Comparison of ENCODE assay signal across 20 cellular contexts in genomic region chr4:169815606-169816005, GRCh38. TPM values are rescaled to one million over a fixed set of nuclear protein-coding genes. Genes with fewer than 3 reads are reported as not detected.
DNase-seq lines count a peak whose midpoint lies in the region; ATAC-seq, FAIRE-seq and TF ChIP-seq lines count a peak whose summit lies in the region.
"Had no signal": no experiment of that assay in that cellular context is flagged by ENCODE, and none has a peak within 500 bp of the region (broad histone marks: within the 10 kb centered on the region; RNA-seq: fewer than 3 reads in every experiment).

No MANE protein-coding gene starts in this region.

- no peak overlapping the region for H3K27ac Mint-ChIP-seq in WTC11
- H3K27ac Mint-ChIP-seq in activated CD4-positive, alpha-beta T cell treated with anti-CD3 and anti-CD28 coated beads, Interleukin-2, amount 10 ng/mL, durations not matched to agents 24 days and 14 days: no peak overlapping the region
- H3K27ac Mint-ChIP-seq: brain, memory B cell, T-cell had no signal

- POLR2A ChIA-PET in WTC11 (lab: Charles Lee): no interaction called here

- H3K4me1 Mint-ChIP-seq in WTC11: 0 out of 2 replicates have a peak, but pooled peaks cover 3% of the 10 kb centered on the region
- H3K4me1 Mint-ChIP-seq in activated CD4-positive, alpha-beta T cell treated with anti-CD3 and anti-CD28 coated beads, Interleukin-2, amount 10 ng/mL, durations not matched to agents 24 days and 14 days: no peaks in the 10 kb centered on the region
- H3K4me1 Mint-ChIP-seq: brain had no signal

- intact Hi-C loops in activated CD4-positive, alpha-beta T cell treated with anti-CD3 and anti-CD28 coated beads, Interleukin-2, amount 10 ng/mL, durations not matched to agents 24 days and 14 days (cut with micrococcal nuclease): no loop called here
- intact Hi-C loops in left cardiac atrium (cut with DNase I): loop anchor here in 1 of 2 donors (5.0 kb wide), 1 partner anchor 237 kb away; no protein-coding TSS in a partner anchor

- no peak overlapping the region for H3K27ac ChIP-seq in foreskin keratinocyte
- H3K27ac ChIP-seq: right atrium auricular region, testis, WERI-Rb-1 had no signal

- no peaks in the 10 kb centered on the region for H3K9me3 Mint-ChIP-seq in WTC11
- no peaks in the 10 kb centered on the region for H3K9me3 Mint-ChIP-seq in activated CD4-positive, alpha-beta T cell treated with anti-CD3 and anti-CD28 coated beads, Interleukin-2, amount 10 ng/mL, durations not matched to agents 24 days and 14 days
- H3K9me3 Mint-ChIP-seq: brain, memory B cell, neural crest cell, T-cell had no signal

- no peaks in the 10 kb centered on the region for H3K4me1 ChIP-seq in foreskin keratinocyte
- H3K4me1 ChIP-seq: Caco-2, right atrium auricular region, testis had no signal

- ATAC-seq in foreskin keratinocyte (peak; percentile 94), WTC11 (no peak), GM19467 (IDR thresholded peaks at IDR 0.05; ENCODE audit: unreplicated experiment) (no peak), left cardiac atrium (no peak)
- ATAC-seq: Panc1, T-cell had no signal

- H3K4me3 ChIP-seq in AG10803 (ENCODE audit: low read length): no peak overlapping the region
- H3K4me3 ChIP-seq: right atrium auricular region, testis had no signal

- H3K27me3 Mint-ChIP-seq in WTC11 (ENCODE audit: low read depth): no peaks in the 10 kb centered on the region
- H3K27me3 Mint-ChIP-seq in activated CD4-positive, alpha-beta T cell treated with anti-CD3 and anti-CD28 coated beads, Interleukin-2, amount 10 ng/mL, durations not matched to agents 24 days and 14 days: peaks cover 6% of the 10 kb centered on the region

- TF ChIP-seq CTCF in AG10803 (conservative IDR thresholded peaks at IDR 0.05; ENCODE audit: low read length) (no peak), foreskin keratinocyte (conservative IDR thresholded peaks at IDR 0.05) (no peak), WTC11 (IDR thresholded peaks at IDR 0.05) (no peak)

- CTCF ChIA-PET in WTC11 (lab: Charles Lee): no interaction called here

- FAIRE-seq in RCC 7860 (lab: Jason Lieb, UNC): peak; percentile 91

- no peak overlapping the region for H3K4me3 Mint-ChIP-seq in WTC11
- no peak overlapping the region for H3K4me3 Mint-ChIP-seq in activated CD4-positive, alpha-beta T cell treated with anti-CD3 and anti-CD28 coated beads, Interleukin-2, amount 10 ng/mL, durations not matched to agents 24 days and 14 days
- H3K4me3 Mint-ChIP-seq: brain, memory B cell, neural crest cell, T-cell had no signal

- H3K27me3 ChIP-seq in foreskin keratinocyte: peaks cover 6% of the 10 kb centered on the region
- H3K27me3 ChIP-seq: right atrium auricular region, testis had no signal

- DNase-seq in AG10803 (ENCODE audit: low read depth) (peak; percentile 5), HCEC 1CT (peak; percentile 36), RCC 7860 (ENCODE audit: low spot score) (peak; percentile 89), foreskin keratinocyte (peak; percentile 34 to 79), WTC11 (ENCODE audit: low spot score) (no peak), left cardiac atrium (no peak)
- DNase-seq in activated CD4-positive, alpha-beta T cell treated with anti-CD3 and anti-CD28 coated beads, Interleukin-2, amount 10 ng/mL, durations not matched to agents 24 days and 14 days: no peak
- DNase-seq: activated naive CD4-positive, alpha-beta T cell; Caco-2; NCI-H748 treated with DMSO at 0.1 percent for 48 hours; stimulated activated CD4-positive, alpha-beta T cell treated with anti-CD3 and anti-CD28 coated beads, Interleukin-1b, Interleukin-23, amount 100 ng/mL, for 48 hours; T-cell; testis; WERI-Rb-1 had no signal

- H3K36me3 Mint-ChIP-seq in WTC11: no peaks in the 10 kb centered on the region
- H3K36me3 Mint-ChIP-seq in activated CD4-positive, alpha-beta T cell treated with anti-CD3 and anti-CD28 coated beads, Interleukin-2, amount 10 ng/mL, durations not matched to agents 24 days and 14 days (ENCODE audit: low read depth): no peaks in the 10 kb centered on the region
- H3K36me3 Mint-ChIP-seq: brain, memory B cell, T-cell had no signal

TF ChIP-seq in WTC11, 78 proteins besides CTCF, POLR2A, EP300 and RAD21 (continues in another document):
- TF ChIP-seq ARID4B (CRISPR knock-in tag; IDR thresholded peaks at IDR 0.05; ENCODE audit: borderline replicate concordance) (no peak), ATF3 (CRISPR knock-in tag; conservative IDR thresholded peaks at IDR 0.05) (no peak), FOXK1 (CRISPR knock-in tag; IDR thresholded peaks at IDR 0.05) (no peak), PRDM15 (CRISPR knock-in tag; IDR thresholded peaks at IDR 0.05) (no peak), SMAD3 (CRISPR knock-in tag; IDR thresholded peaks at IDR 0.05; ENCODE audit: borderline replicate concordance) (no peak)

RNA-seq across cellular contexts. Expression of gene HPF1, which starts 57.9 kb away (rescaled TPM):
- 25.5 and 26.4 TPM in 2 replicates for total RNA-seq in foreskin keratinocyte
- polyA plus RNA-seq in foreskin keratinocyte: 29.4 and 31.1 TPM in 2 replicates
- 34.3 to 40.0 TPM (median 35.5 TPM) in 3 replicates for total RNA-seq in WTC11 (2021)
- 18.8 and 34.0 TPM in 2 replicates for total RNA-seq in activated CD4-positive, alpha-beta T cell treated with anti-CD3 and anti-CD28 coated beads, Interleukin-2, amount 10 ng/mL, durations not matched to agents 24 days and 14 days
- total RNA-seq in left cardiac atrium: 10 to 100 TPM; 16.9 to 22.6 TPM

Comparison
In these comparisons a context has a peak if more than half of its experiments do, and no peak if none do; other contexts are left out.
1. DNase-seq: peak in AG10803 (single experiment), HCEC 1CT (single experiment), RCC 7860 (single experiment) and foreskin keratinocyte (2 of 2); none in WTC11 (single experiment), activated CD4-positive, alpha-beta T cell treated with anti-CD3 and anti-CD28 coated beads, Interleukin-2, amount 10 ng/mL, durations not matched to agents 24 days and 14 days (single experiment) and left cardiac atrium (single experiment).